Comparison of ENCODE assay signal across 11 cellular contexts in genomic region chr2:54601339-54601738, GRCh38.
DNase-seq lines count a peak whose midpoint lies in the region; ATAC-seq, FAIRE-seq and TF ChIP-seq lines count a peak whose summit lies in the region.
"Had no signal": no experiment of that assay in that cellular context is flagged by ENCODE, and none has a peak within 500 bp of the region (broad histone marks: within the 10 kb centered on the region; RNA-seq: fewer than 3 reads in every experiment).

No MANE protein-coding gene starts in this region.

- H3K4me1 Mint-ChIP-seq in activated CD4-positive, alpha-beta T cell treated with anti-CD3 and anti-CD28 coated beads, Interleukin-2, amount 10 ng/mL, durations not matched to agents 24 days and 14 days = peaks cover 97% of the 10 kb centered on the region
- H3K4me1 Mint-ChIP-seq in activated B cell treated with CpG ODN at 0.5 μM for 24 hours = peaks cover 91% of the 10 kb centered on the region
- H3K4me1 Mint-ChIP-seq in stimulated activated naive B cell treated with anti-CD40 and anti-IgM and Interleukin-4, amounts not matched to agents 10 μg/mL and 1 μg/mL and 100 μg/mL, for 72 hours = peaks cover 61 to 90% of the 10 kb centered on the region in 2 donors

- POLR2A ChIA-PET in activated B cell treated with CpG ODN at 0.5 μM for 24 hours (lab: Charles Lee) = interaction anchor here (0.6 to 2.0 kb wide), 6 partner anchors 11 to 767 kb away, joined by 3 to 8 read pairs (median 3); no protein-coding TSS in a partner anchor

- ATAC-seq in activated B cell treated with CpG ODN at 0.5 μM for 24 hours (ENCODE audit: low read depth) = peak; percentile 42
- ATAC-seq in stimulated activated naive B cell treated with anti-CD40 and anti-IgM and Interleukin-4, amounts not matched to agents 10 μg/mL and 1 μg/mL and 100 μg/mL, for 72 hours (replicated peaks) = peak; percentile 27 to 46

- H3K4me3 Mint-ChIP-seq in activated CD4-positive, alpha-beta T cell treated with anti-CD3 and anti-CD28 coated beads, Interleukin-2, amount 10 ng/mL, durations not matched to agents 24 days and 14 days = peak overlapping the region; percentile 54
- peak overlapping the region; percentile 16 for H3K4me3 Mint-ChIP-seq in activated B cell treated with CpG ODN at 0.5 μM for 24 hours
- H3K4me3 Mint-ChIP-seq in stimulated activated naive B cell treated with anti-CD40 and anti-IgM and Interleukin-4, amounts not matched to agents 10 μg/mL and 1 μg/mL and 100 μg/mL, for 72 hours = no peak overlapping the region

- peak overlapping the region; percentile 91 for H3K27ac Mint-ChIP-seq in activated CD4-positive, alpha-beta T cell treated with anti-CD3 and anti-CD28 coated beads, Interleukin-2, amount 10 ng/mL, durations not matched to agents 24 days and 14 days
- H3K27ac Mint-ChIP-seq in activated B cell treated with CpG ODN at 0.5 μM for 24 hours = peak overlapping the region; percentile 65
- peak overlapping the region; percentile 25 for H3K27ac Mint-ChIP-seq in stimulated activated naive B cell treated with anti-CD40 and anti-IgM and Interleukin-4, amounts not matched to agents 10 μg/mL and 1 μg/mL and 100 μg/mL, for 72 hours

- no peaks in the 10 kb centered on the region for H3K9me3 Mint-ChIP-seq in activated CD4-positive, alpha-beta T cell treated with anti-CD3 and anti-CD28 coated beads, Interleukin-2, amount 10 ng/mL, durations not matched to agents 24 days and 14 days
- no peaks in the 10 kb centered on the region for H3K9me3 Mint-ChIP-seq in activated B cell treated with CpG ODN at 0.5 μM for 24 hours
- H3K9me3 Mint-ChIP-seq in stimulated activated naive B cell treated with anti-CD40 and anti-IgM and Interleukin-4, amounts not matched to agents 10 μg/mL and 1 μg/mL and 100 μg/mL, for 72 hours = no peaks in the 10 kb centered on the region

- H3K27me3 Mint-ChIP-seq in activated CD4-positive, alpha-beta T cell treated with anti-CD3 and anti-CD28 coated beads, Interleukin-2, amount 10 ng/mL, durations not matched to agents 24 days and 14 days = no peaks in the 10 kb centered on the region
- H3K27me3 Mint-ChIP-seq in activated B cell treated with CpG ODN at 0.5 μM for 24 hours = no peaks in the 10 kb centered on the region
- no peaks in the 10 kb centered on the region for H3K27me3 Mint-ChIP-seq in stimulated activated naive B cell treated with anti-CD40 and anti-IgM and Interleukin-4, amounts not matched to agents 10 μg/mL and 1 μg/mL and 100 μg/mL, for 72 hours

- no peak for TF ChIP-seq CTCF in activated B cell treated with CpG ODN at 0.5 μM for 24 hours (IDR thresholded peaks at IDR 0.05)

- CTCF ChIA-PET in activated B cell treated with CpG ODN at 0.5 μM for 24 hours (lab: Charles Lee) = interaction anchor here (1.1 to 1.3 kb wide), 2 partner anchors 20 to 43 kb away, joined by 3 read pairs; no protein-coding TSS in a partner anchor

- intact Hi-C loops in activated CD4-positive, alpha-beta T cell treated with anti-CD3 and anti-CD28 coated beads, Interleukin-2, amount 10 ng/mL, durations not matched to agents 24 days and 14 days (cut with micrococcal nuclease) = loop anchor here (5.0 kb wide), 1 partner anchor 41 kb away; no protein-coding TSS in a partner anchor
- intact Hi-C loops in activated B cell treated with CpG ODN at 0.5 μM for 24 hours (cut with micrococcal nuclease) = no loop called here

- FAIRE-seq in islet of Langerhans (lab: Jason Lieb, UNC) = peak; percentile 79

- DNase-seq in activated CD4-positive, alpha-beta T cell treated with anti-CD3 and anti-CD28 coated beads, Interleukin-2, amount 10 ng/mL, durations not matched to agents 24 days and 14 days = no peak
- DNase-seq in activated CD4-positive, alpha-beta T cell treated with anti-CD3 and anti-CD28 coated beads, Interleukin-2, amount 50 U/mL, for 48 hours = no peak
- DNase-seq in activated B cell treated with CpG ODN at 0.5 μM for 24 hours = no peak
- DNase-seq in stimulated activated naive B cell treated with anti-CD40 and anti-IgM and Interleukin-4, amounts not matched to agents 10 μg/mL and 1 μg/mL and 100 μg/mL, for 72 hours = no peak
- DNase-seq in amniotic stem cell (lab: John Stamatoyannopoulos, UW) = no peak
- no peak for DNase-seq in HCEC 1CT
- no peak for DNase-seq in NOMO-1 treated with DMSO at 0.1 percent for 48 hours (lab: John Stamatoyannopoulos, UW; ENCODE audit: unreplicated experiment)
- DNase-seq: activated CD4-positive, CD25-positive, alpha-beta regulatory T cell; aorta; midbrain had no signal

- peaks cover 29% of the 10 kb centered on the region for H3K36me3 Mint-ChIP-seq in activated CD4-positive, alpha-beta T cell treated with anti-CD3 and anti-CD28 coated beads, Interleukin-2, amount 10 ng/mL, durations not matched to agents 24 days and 14 days (ENCODE audit: low read depth)
- peaks cover 38% of the 10 kb centered on the region for H3K36me3 Mint-ChIP-seq in activated B cell treated with CpG ODN at 0.5 μM for 24 hours (ENCODE audit: low read depth)
- H3K36me3 Mint-ChIP-seq in stimulated activated naive B cell treated with anti-CD40 and anti-IgM and Interleukin-4, amounts not matched to agents 10 μg/mL and 1 μg/mL and 100 μg/mL, for 72 hours = peaks cover 30 to 36% of the 10 kb centered on the region in 2 donors

Comparison
In these comparisons a context has a peak if more than half of its experiments do, and no peak if none do; other contexts are left out.
1. H3K27ac Mint-ChIP-seq: peak in every context shown above with its lines; median percentile 91 in activated CD4-positive, alpha-beta T cell treated with anti-CD3 and anti-CD28 coated beads, Interleukin-2, amount 10 ng/mL, durations not matched to agents 24 days and 14 days; 65 in activated B cell treated with CpG ODN at 0.5 μM for 24 hours; 25 in stimulated activated naive B cell treated with anti-CD40 and anti-IgM and Interleukin-4, amounts not matched to agents 10 μg/mL and 1 μg/mL and 100 μg/mL, for 72 hours.
2. H3K4me3 Mint-ChIP-seq: peak in activated CD4-positive, alpha-beta T cell treated with anti-CD3 and anti-CD28 coated beads, Interleukin-2, amount 10 ng/mL, durations not matched to agents 24 days and 14 days (single experiment) and activated B cell treated with CpG ODN at 0.5 μM for 24 hours (single experiment); none in stimulated activated naive B cell treated with anti-CD40 and anti-IgM and Interleukin-4, amounts not matched to agents 10 μg/mL and 1 μg/mL and 100 μg/mL, for 72 hours (0 of 2).